In the genomic region with DNA sequence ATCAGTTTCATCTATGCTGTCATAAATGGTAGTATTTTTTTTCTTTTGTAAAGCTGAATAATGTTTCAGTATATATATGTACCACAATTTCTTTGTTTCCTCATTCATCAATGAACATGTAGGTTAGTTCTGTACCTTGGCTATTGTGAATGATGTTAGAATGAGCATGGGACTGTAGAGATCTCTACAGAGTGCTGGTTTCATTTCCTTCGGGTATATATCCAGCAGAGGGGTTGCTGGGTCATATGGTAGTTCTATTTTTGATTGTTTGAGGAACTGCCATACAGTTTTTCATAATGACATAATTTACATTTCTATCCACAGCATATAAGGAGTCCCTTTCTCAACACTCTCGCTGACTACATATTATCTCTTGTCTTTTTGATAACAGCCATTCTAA, we compare ENCODE assay signal across 1 cellular context.
TF ChIP-seq lines count a peak whose summit lies in the region.

No MANE protein-coding gene starts in this region.

TF ChIP-seq in GM12878, 131 proteins besides CTCF, POLR2A, EP300 and RAD21 (continued from another document):
- TF ChIP-seq, protein P1, sequence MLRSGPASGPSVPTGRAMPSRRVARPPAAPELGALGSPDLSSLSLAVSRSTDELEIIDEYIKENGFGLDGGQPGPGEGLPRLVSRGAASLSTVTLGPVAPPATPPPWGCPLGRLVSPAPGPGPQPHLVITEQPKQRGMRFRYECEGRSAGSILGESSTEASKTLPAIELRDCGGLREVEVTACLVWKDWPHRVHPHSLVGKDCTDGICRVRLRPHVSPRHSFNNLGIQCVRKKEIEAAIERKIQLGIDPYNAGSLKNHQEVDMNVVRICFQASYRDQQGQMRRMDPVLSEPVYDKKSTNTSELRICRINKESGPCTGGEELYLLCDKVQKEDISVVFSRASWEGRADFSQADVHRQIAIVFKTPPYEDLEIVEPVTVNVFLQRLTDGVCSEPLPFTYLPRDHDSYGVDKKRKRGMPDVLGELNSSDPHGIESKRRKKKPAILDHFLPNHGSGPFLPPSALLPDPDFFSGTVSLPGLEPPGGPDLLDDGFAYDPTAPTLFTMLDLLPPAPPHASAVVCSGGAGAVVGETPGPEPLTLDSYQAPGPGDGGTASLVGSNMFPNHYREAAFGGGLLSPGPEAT (IDR thresholded peaks at IDR 0.05; ENCODE audit: low read depth) = no peak
- no peak for TF ChIP-seq ZNF207 (IDR thresholded peaks at IDR 0.05; ENCODE audit: borderline replicate concordance)
- TF ChIP-seq, protein P2, sequence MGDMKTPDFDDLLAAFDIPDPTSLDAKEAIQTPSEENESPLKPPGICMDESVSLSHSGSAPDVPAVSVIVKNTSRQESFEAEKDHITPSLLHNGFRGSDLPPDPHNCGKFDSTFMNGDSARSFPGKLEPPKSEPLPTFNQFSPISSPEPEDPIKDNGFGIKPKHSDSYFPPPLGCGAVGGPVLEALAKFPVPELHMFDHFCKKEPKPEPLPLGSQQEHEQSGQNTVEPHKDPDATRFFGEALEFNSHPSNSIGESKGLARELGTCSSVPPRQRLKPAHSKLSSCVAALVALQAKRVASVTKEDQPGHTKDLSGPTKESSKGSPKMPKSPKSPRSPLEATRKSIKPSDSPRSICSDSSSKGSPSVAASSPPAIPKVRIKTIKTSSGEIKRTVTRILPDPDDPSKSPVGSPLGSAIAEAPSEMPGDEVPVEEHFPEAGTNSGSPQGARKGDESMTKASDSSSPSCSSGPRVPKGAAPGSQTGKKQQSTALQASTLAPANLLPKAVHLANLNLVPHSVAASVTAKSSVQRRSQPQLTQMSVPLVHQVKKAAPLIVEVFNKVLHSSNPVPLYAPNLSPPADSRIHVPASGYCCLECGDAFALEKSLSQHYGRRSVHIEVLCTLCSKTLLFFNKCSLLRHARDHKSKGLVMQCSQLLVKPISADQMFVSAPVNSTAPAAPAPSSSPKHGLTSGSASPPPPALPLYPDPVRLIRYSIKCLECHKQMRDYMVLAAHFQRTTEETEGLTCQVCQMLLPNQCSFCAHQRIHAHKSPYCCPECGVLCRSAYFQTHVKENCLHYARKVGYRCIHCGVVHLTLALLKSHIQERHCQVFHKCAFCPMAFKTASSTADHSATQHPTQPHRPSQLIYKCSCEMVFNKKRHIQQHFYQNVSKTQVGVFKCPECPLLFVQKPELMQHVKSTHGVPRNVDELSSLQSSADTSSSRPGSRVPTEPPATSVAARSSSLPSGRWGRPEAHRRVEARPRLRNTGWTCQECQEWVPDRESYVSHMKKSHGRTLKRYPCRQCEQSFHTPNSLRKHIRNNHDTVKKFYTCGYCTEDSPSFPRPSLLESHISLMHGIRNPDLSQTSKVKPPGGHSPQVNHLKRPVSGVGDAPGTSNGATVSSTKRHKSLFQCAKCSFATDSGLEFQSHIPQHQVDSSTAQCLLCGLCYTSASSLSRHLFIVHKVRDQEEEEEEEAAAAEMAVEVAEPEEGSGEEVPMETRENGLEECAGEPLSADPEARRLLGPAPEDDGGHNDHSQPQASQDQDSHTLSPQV (IDR thresholded peaks at IDR 0.05) = no peak
TF ChIP-seq in GM12878: peak in this region for 0.
